In genomic region chr9:93945400-93946337, GRCh38 we compare ENCODE assay signal across 10 cellular contexts. TPM values are rescaled to one million over a fixed set of nuclear protein-coding genes. Genes with fewer than 3 reads are reported as not detected.
DNase-seq lines count a peak whose midpoint lies in the region; ATAC-seq and TF ChIP-seq lines count a peak whose summit lies in the region.
"Had no signal": no experiment of that assay in that cellular context is flagged by ENCODE, and none has a peak within 500 bp of the region (broad histone marks: within the 10 kb centered on the region; RNA-seq: fewer than 3 reads in every experiment).

No MANE protein-coding gene starts in this region.

- peaks cover 3 to 7% of the 10 kb centered on the region in 2 donors for H3K4me1 ChIP-seq in naive thymus-derived CD4-positive, alpha-beta T cell (ENCODE audit: control insufficient read depth in 2 of 2, insufficient read depth in 2 of 2, low read length in 2 of 2)

- TF ChIP-seq CTCF in CD14-positive monocyte (IDR thresholded peaks at IDR 0.05) = no peak
- TF ChIP-seq CTCF in dorsolateral prefrontal cortex (IDR thresholded peaks at IDR 0.05 in 54 of 56, conservative IDR thresholded peaks at IDR 0.05 in 2 of 56; ENCODE audit: low read depth in 1 of 56, partially characterized antibody in 56 of 56) = no peak

- H3K27me3 Mint-ChIP-seq in CD14-positive monocyte (ENCODE audit: low read depth in 3 of 3) = peaks cover 89 to 97% (median 89%) of the 10 kb centered on the region in 3 donors
- H3K27me3 Mint-ChIP-seq in naive thymus-derived CD4-positive, alpha-beta T cell = peaks cover 79 to 93% (median 85%) of the 10 kb centered on the region in 5 donors

- ATAC-seq in naive thymus-derived CD4-positive, alpha-beta T cell = no peak
- no peak for ATAC-seq in HG02885 (IDR thresholded peaks at IDR 0.05; ENCODE audit: poor library complexity, unreplicated experiment)

- H3K27me3 ChIP-seq in dorsolateral prefrontal cortex = peaks cover 8 to 87% (median 75%) of the 10 kb centered on the region in 45 donors
- peaks cover under 1 to 7% of the 10 kb centered on the region in 2 donors for H3K27me3 ChIP-seq in naive thymus-derived CD4-positive, alpha-beta T cell (ENCODE audit: control insufficient read depth in 2 of 2, insufficient read depth in 2 of 2, low read length in 2 of 2)

- no peaks in the 10 kb centered on the region for H3K36me3 ChIP-seq in naive thymus-derived CD4-positive, alpha-beta T cell (ENCODE audit: control insufficient read depth in 2 of 3, insufficient read depth in 3 of 3, low read length in 3 of 3)

- no peak for DNase-seq in CD14-positive monocyte (ENCODE audit: low spot score)
- DNase-seq in MV-4-11 (lab: John Stamatoyannopoulos, UW) = peak; percentile 70
- DNase-seq in dorsolateral prefrontal cortex = no peak
- DNase-seq in naive thymus-derived CD4-positive, alpha-beta T cell = no peak
- DNase-seq in NCI-H2029 (lab: John Stamatoyannopoulos, UW) = no peak
- DNase-seq in 8988T = no peak
- DNase-seq in NCI-H2107 (lab: John Stamatoyannopoulos, UW) = no peak
- DNase-seq: cortex of kidney; stimulated activated CD4-positive, alpha-beta T cell treated with anti-CD3 and anti-CD28 coated beads, Interleukin-12 subunit alpha, Interleukin-12 subunit beta, amount 100 ng/mL, for 4 hours had no signal

- H3K4me3 ChIP-seq in dorsolateral prefrontal cortex = peak overlapping the region in 41 of 59 donors; percentile 1 to 56 (median 33)
- H3K4me3 ChIP-seq in naive thymus-derived CD4-positive, alpha-beta T cell (ENCODE audit: low read length) = no peak overlapping the region

- H3K27ac Mint-ChIP-seq in CD14-positive monocyte = peak overlapping the region; percentile 71 to 90 (median 82)
- H3K27ac Mint-ChIP-seq in naive thymus-derived CD4-positive, alpha-beta T cell = peak overlapping the region in 1 of 9 donors; percentile 13

- H3K4me1 Mint-ChIP-seq in CD14-positive monocyte = peaks cover 57% of the 10 kb centered on the region
- H3K4me1 Mint-ChIP-seq in naive thymus-derived CD4-positive, alpha-beta T cell = peaks cover 15 to 31% (median 26%) of the 10 kb centered on the region in 7 donors

- no peaks in the 10 kb centered on the region for H3K9me3 ChIP-seq in naive thymus-derived CD4-positive, alpha-beta T cell (ENCODE audit: control insufficient read depth in 2 of 3, low read length in 3 of 3)

- intact Hi-C loops in CD14-positive monocyte (cut with micrococcal nuclease) (no loop called here), dorsolateral prefrontal cortex (cut with DNase I) (no loop called here)
- intact Hi-C loops in naive thymus-derived CD4-positive, alpha-beta T cell (cut with micrococcal nuclease) = no loop called here

- peaks cover 12 to 60% (median 44%) of the 10 kb centered on the region in 7 donors for H3K9me3 Mint-ChIP-seq in CD14-positive monocyte
- peaks cover 0 to 7% (median 0%) of the 10 kb centered on the region in 11 donors for H3K9me3 Mint-ChIP-seq in naive thymus-derived CD4-positive, alpha-beta T cell

- H3K4me3 Mint-ChIP-seq in CD14-positive monocyte = peak overlapping the region; percentile 95 to 99
- H3K4me3 Mint-ChIP-seq in naive thymus-derived CD4-positive, alpha-beta T cell = peak overlapping the region in 8 of 10 donors; percentile 5 to 77 (median 56)

- POLR2A ChIA-PET in naive thymus-derived CD4-positive, alpha-beta T cell (lab: Charles Lee) = no interaction called here

- peaks cover 17 to 18% of the 10 kb centered on the region in 2 donors for H3K36me3 Mint-ChIP-seq in CD14-positive monocyte
- H3K36me3 Mint-ChIP-seq in naive thymus-derived CD4-positive, alpha-beta T cell = peaks cover 0 to 5% (median 0%) of the 10 kb centered on the region in 5 donors

- H3K27ac ChIP-seq in dorsolateral prefrontal cortex = no peak overlapping the region
- no peak overlapping the region for H3K27ac ChIP-seq in naive thymus-derived CD4-positive, alpha-beta T cell (ENCODE audit: low read depth, low read length)

- CTCF ChIA-PET in naive thymus-derived CD4-positive, alpha-beta T cell (lab: Charles Lee) = no interaction called here

RNA-seq across cellular contexts. Expression of gene BARX1, which starts 9.5 kb away (rescaled TPM):
- polyA plus RNA-seq in CD14-positive monocyte = not detected
- total RNA-seq in dorsolateral prefrontal cortex = under 1 TPM in 3 of 120 experiments, not detected in 117; 0.34 to 0.40 (median 0.35) TPM
- under 1 TPM in 2 of 5 experiments, not detected in 3; 0.19 to 0.56 TPM for total RNA-seq in naive thymus-derived CD4-positive, alpha-beta T cell
- polyA plus RNA-seq in naive thymus-derived CD4-positive, alpha-beta T cell = not detected
